27 cellular contexts compared by ENCODE assay signal in genomic region chr4:65341557-65341956, GRCh38.
DNase-seq lines count a peak whose midpoint lies in the region; TF ChIP-seq lines count a peak whose summit lies in the region.
"Had no signal": no experiment of that assay in that cellular context is flagged by ENCODE, and none has a peak within 500 bp of the region (broad histone marks: within the 10 kb centered on the region; RNA-seq: fewer than 3 reads in every experiment).

No MANE protein-coding gene starts in this region.

- H3K4me2 ChIP-seq in neural cell (ENCODE audit: low read length), result peak overlapping the region; percentile 60
- H3K4me2 ChIP-seq: A549; BLaER1; BLaER1 treated with 17β-estradiol and CSF1 and Interleukin-3, amounts not matched to agents 10 nM and 100 nM had no signal

- no peaks in the 10 kb centered on the region for H3K79me2 ChIP-seq in neural cell (replicated peaks; ENCODE audit: insufficient read depth, low read length)

- no peak overlapping the region for H3K4me3 ChIP-seq in neural cell (ENCODE audit: low read length)
- H3K4me3 ChIP-seq: A549; BLaER1; BLaER1 treated with 17β-estradiol and CSF1 and Interleukin-3, amounts not matched to agents 10 nM and 100 nM had no signal

- peak; percentile 89 for TF ChIP-seq EP300 in neural cell (conservative IDR thresholded peaks at IDR 0.05; ENCODE audit: poor library complexity, severe bottlenecking)

- no peaks in the 10 kb centered on the region for H4K20me1 ChIP-seq in neural cell (ENCODE audit: insufficient read depth)
- H4K20me1 ChIP-seq: BLaER1; BLaER1 treated with 17β-estradiol and CSF1 and Interleukin-3, amounts not matched to agents 10 nM and 100 nM had no signal

- no peaks in the 10 kb centered on the region for H3K9me3 ChIP-seq in neural cell (ENCODE audit: low read length)
- H3K9me3 ChIP-seq: A549; BE2C; BLaER1; BLaER1 treated with 17β-estradiol and CSF1 and Interleukin-3, amounts not matched to agents 10 nM and 100 nM; Caco-2 had no signal

- TF ChIP-seq CTCF in neural cell (IDR thresholded peaks at IDR 0.05; ENCODE audit: poor library complexity, severe bottlenecking), result no peak

- H3K9ac ChIP-seq in neural cell (ENCODE audit: low read length), result no peak overlapping the region
- H3K9ac ChIP-seq: BLaER1; BLaER1 treated with 17β-estradiol and CSF1 and Interleukin-3, amounts not matched to agents 10 nM and 100 nM had no signal

- no peaks in the 10 kb centered on the region for H3K27me3 ChIP-seq in neural cell (ENCODE audit: insufficient read depth, low read depth, low read length)
- H3K27me3 ChIP-seq: BE2C; BLaER1; BLaER1 treated with 17β-estradiol and CSF1 and Interleukin-3, amounts not matched to agents 10 nM and 100 nM had no signal

- TF ChIP-seq RAD21 in neural cell (conservative IDR thresholded peaks at IDR 0.05), result peak; percentile 11

- no peaks in the 10 kb centered on the region for H3F3A ChIP-seq in neural cell (ENCODE audit: insufficient read depth, low read length, poor library complexity, severe bottlenecking)

- peak overlapping the region; percentile 90 for H3K27ac ChIP-seq in neural cell (ENCODE audit: low read length)
- H3K27ac ChIP-seq: 22Rv1; A549; BLaER1; BLaER1 treated with 17β-estradiol and CSF1 and Interleukin-3, amounts not matched to agents 10 nM and 100 nM; C4-2B had no signal

- no peak overlapping the region for H2AFZ ChIP-seq in neural cell (ENCODE audit: low read depth, low read length)

- H3K9me2 ChIP-seq in neural cell (ENCODE audit: insufficient read depth, low read length), result no peaks in the 10 kb centered on the region

- DNase-seq in effector CD4-positive, alpha-beta T cell, result no peak
- DNase-seq: 8988T; ACHN; AML-193; BE2C; C1 segment of cervical spinal cord; Caco-2; Calu3; CD4-positive, alpha-beta memory T cell; CD4-positive, alpha-beta T cell; CD4-positive, CD25-positive, alpha-beta regulatory T cell; CD8-positive, alpha-beta memory T cell; CD8-positive, alpha-beta T cell; COR-L47; DMS 273 treated with DMSO at 0.1 percent for 48 hours; DMS153; DMS53; DMS79; DMS79 treated with DMSO at 0.1 percent for 48 hours; DND-41; EL had no signal

- H3K36me3 ChIP-seq in neural cell (ENCODE audit: insufficient read depth, low read length), result no peaks in the 10 kb centered on the region
- H3K36me3 ChIP-seq: BE2C; BLaER1; BLaER1 treated with 17β-estradiol and CSF1 and Interleukin-3, amounts not matched to agents 10 nM and 100 nM had no signal

TF ChIP-seq in neural cell, 6 proteins besides CTCF, POLR2A, EP300 and RAD21:
- no peak for TF ChIP-seq TAF1 (IDR thresholded peaks at IDR 0.05; ENCODE audit: low read depth)
- TF ChIP-seq, protein P1, sequence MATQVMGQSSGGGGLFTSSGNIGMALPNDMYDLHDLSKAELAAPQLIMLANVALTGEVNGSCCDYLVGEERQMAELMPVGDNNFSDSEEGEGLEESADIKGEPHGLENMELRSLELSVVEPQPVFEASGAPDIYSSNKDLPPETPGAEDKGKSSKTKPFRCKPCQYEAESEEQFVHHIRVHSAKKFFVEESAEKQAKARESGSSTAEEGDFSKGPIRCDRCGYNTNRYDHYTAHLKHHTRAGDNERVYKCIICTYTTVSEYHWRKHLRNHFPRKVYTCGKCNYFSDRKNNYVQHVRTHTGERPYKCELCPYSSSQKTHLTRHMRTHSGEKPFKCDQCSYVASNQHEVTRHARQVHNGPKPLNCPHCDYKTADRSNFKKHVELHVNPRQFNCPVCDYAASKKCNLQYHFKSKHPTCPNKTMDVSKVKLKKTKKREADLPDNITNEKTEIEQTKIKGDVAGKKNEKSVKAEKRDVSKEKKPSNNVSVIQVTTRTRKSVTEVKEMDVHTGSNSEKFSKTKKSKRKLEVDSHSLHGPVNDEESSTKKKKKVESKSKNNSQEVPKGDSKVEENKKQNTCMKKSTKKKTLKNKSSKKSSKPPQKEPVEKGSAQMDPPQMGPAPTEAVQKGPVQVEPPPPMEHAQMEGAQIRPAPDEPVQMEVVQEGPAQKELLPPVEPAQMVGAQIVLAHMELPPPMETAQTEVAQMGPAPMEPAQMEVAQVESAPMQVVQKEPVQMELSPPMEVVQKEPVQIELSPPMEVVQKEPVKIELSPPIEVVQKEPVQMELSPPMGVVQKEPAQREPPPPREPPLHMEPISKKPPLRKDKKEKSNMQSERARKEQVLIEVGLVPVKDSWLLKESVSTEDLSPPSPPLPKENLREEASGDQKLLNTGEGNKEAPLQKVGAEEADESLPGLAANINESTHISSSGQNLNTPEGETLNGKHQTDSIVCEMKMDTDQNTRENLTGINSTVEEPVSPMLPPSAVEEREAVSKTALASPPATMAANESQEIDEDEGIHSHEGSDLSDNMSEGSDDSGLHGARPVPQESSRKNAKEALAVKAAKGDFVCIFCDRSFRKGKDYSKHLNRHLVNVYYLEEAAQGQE (IDR thresholded peaks at IDR 0.05; ENCODE audit: borderline replicate concordance), result peak; percentile 100
- no peak for TF ChIP-seq SMC3 (conservative IDR thresholded peaks at IDR 0.05; ENCODE audit: poor library complexity)
- peak; percentile 93 for TF ChIP-seq POLR2AphosphoS5 (IDR thresholded peaks at IDR 0.05)
- TF ChIP-seq MXI1 (conservative IDR thresholded peaks at IDR 0.05; ENCODE audit: poor library complexity, severe bottlenecking), result no peak
TF ChIP-seq in neural cell: peak in this region for 2.
